In genomic region chr5:31135542-31135941, GRCh38 we compare ENCODE assay signal across 7 cellular contexts. TPM values are rescaled to one million over a fixed set of nuclear protein-coding genes. Genes with fewer than 3 reads are reported as not detected.
"Had no signal": no experiment of that assay in that cellular context is flagged by ENCODE, and none has a peak within 500 bp of the region (broad histone marks: within the 10 kb centered on the region; RNA-seq: fewer than 3 reads in every experiment).

No MANE protein-coding gene starts in this region.

- ATAC-seq: HepG2 had no signal

- DNase-seq: GOT3, H9, HCEC 1CT, KG1 had no signal

- FAIRE-seq: H54, HepG2 had no signal

RNA-seq across cellular contexts. Expression of gene CDH6, which starts 57.9 kb away (rescaled TPM):
- total RNA-seq: HepG2, HT-29 had no signal
